13 cellular contexts compared by ENCODE assay signal in genomic region chr4:38939150-38939549, GRCh38.
DNase-seq lines count a peak whose midpoint lies in the region; ATAC-seq and TF ChIP-seq lines count a peak whose summit lies in the region.
"Had no signal": no experiment of that assay in that cellular context is flagged by ENCODE, and none has a peak within 500 bp of the region (broad histone marks: within the 10 kb centered on the region; RNA-seq: fewer than 3 reads in every experiment).

No MANE protein-coding gene starts in this region.

- CTCF ChIA-PET in CD4-positive, alpha-beta T cell (lab: Charles Lee) = no interaction called here

- H2AK5ac ChIP-seq in neuronal stem cell (ENCODE audit: low read depth, low read length) (no peak overlapping the region), H9 (ENCODE audit: insufficient read length, low read length) (no peak overlapping the region)

- H2BK120ac ChIP-seq in neuronal stem cell (ENCODE audit: low read depth, low read length) = no peak overlapping the region
- no peak overlapping the region for H2BK120ac ChIP-seq in H9 (ENCODE audit: low read depth, low read length, poor library complexity, severe bottlenecking)

- no peaks in the 10 kb centered on the region for H3K4me1 ChIP-seq in neuronal stem cell (ENCODE audit: control insufficient read depth in 2 of 2, insufficient read depth in 1 of 2, low read depth in 1 of 2, low read length in 2 of 2)
- H3K4me1 ChIP-seq in H9 (ENCODE audit: insufficient read depth, low read length) = no peaks in the 10 kb centered on the region

- H3K9me3 Mint-ChIP-seq in activated naive CD8-positive, alpha-beta T cell treated with anti-CD3 and anti-CD28 coated beads, Interleukin-2, amount 50 U/mL, for 24 hours = no peaks in the 10 kb centered on the region
- no peaks in the 10 kb centered on the region for H3K9me3 Mint-ChIP-seq in H9
- no peaks in the 10 kb centered on the region for H3K9me3 Mint-ChIP-seq in CD4-positive, alpha-beta T cell
- H3K9me3 Mint-ChIP-seq: natural killer cell had no signal

- no peak overlapping the region for H3K56ac ChIP-seq in H9 (ENCODE audit: insufficient read length, low read depth, low read length)

- H3K79me2 ChIP-seq in H9 (ENCODE audit: insufficient read depth, low read length) = no peaks in the 10 kb centered on the region

- POLR2A ChIA-PET in CD4-positive, alpha-beta T cell (lab: Charles Lee) = no interaction called here

- no peaks in the 10 kb centered on the region for H3K36me3 Mint-ChIP-seq in activated naive CD8-positive, alpha-beta T cell treated with anti-CD3 and anti-CD28 coated beads, Interleukin-2, amount 50 U/mL, for 24 hours (ENCODE audit: low read depth)
- H3K36me3 Mint-ChIP-seq in H9 (ENCODE audit: insufficient read depth in 1 of 3, low read depth in 3 of 3) = peaks cover 0 to 4% (median 0%) of the 10 kb centered on the region in 3 experiments; a peak in 1 of 7 replicates
- no peaks in the 10 kb centered on the region for H3K36me3 Mint-ChIP-seq in CD4-positive, alpha-beta T cell (ENCODE audit: low read depth)
- H3K36me3 Mint-ChIP-seq: natural killer cell had no signal

- WGBS in neuronal stem cell (ENCODE audit: extremely low coverage in 2 of 2, insufficient read length in 2 of 2, insufficient replicate concordance in 1 of 2), 2 donors = no CpG with 5 or more reads among the region's 1 CpG
- no CpG with 5 or more reads among the region's 1 CpG for WGBS in H9 (ENCODE audit: extremely low coverage, insufficient read length, low lambda C conversion rate)

- H2BK12ac ChIP-seq in neuronal stem cell (ENCODE audit: low read length) (no peak overlapping the region), H9 (ENCODE audit: insufficient read length, low read depth, low read length) (no peak overlapping the region)

- no peak for TF ChIP-seq CTCF in H9 (conservative IDR thresholded peaks at IDR 0.05)
- no peak for TF ChIP-seq CTCF in CD4-positive, alpha-beta T cell (IDR thresholded peaks at IDR 0.05)

- H2BK15ac ChIP-seq in neuronal stem cell (ENCODE audit: low read length) = no peak overlapping the region
- H2BK15ac ChIP-seq in H9 (ENCODE audit: low read depth, low read length) = no peak overlapping the region

- no peaks in the 10 kb centered on the region for H3K9me3 ChIP-seq in neuronal stem cell (replicated peaks in 1 of 2; ENCODE audit: control insufficient read depth in 2 of 2, insufficient read depth in 1 of 2, low read depth in 1 of 2, low read length in 2 of 2)
- no peaks in the 10 kb centered on the region for H3K9me3 ChIP-seq in H9 (ENCODE audit: control insufficient read depth, low read depth, low read length)
- no peaks in the 10 kb centered on the region for H3K9me3 ChIP-seq in CD4-positive, alpha-beta T cell (ENCODE audit: control insufficient read depth, low read length)

- H2BK5ac ChIP-seq in neuronal stem cell (ENCODE audit: low read length) (no peak overlapping the region), H9 (ENCODE audit: insufficient read length, low read length) (no peak overlapping the region)

- no peak overlapping the region for H4K5ac ChIP-seq in H9 (ENCODE audit: insufficient read length, low read depth, low read length)

- H3K9ac ChIP-seq in neuronal stem cell (ENCODE audit: low read depth, low read length, poor library complexity) = no peak overlapping the region
- no peak overlapping the region for H3K9ac ChIP-seq in H9 (ENCODE audit: extremely low read depth, insufficient read length, low read length)

- H4K8ac ChIP-seq in neuronal stem cell (ENCODE audit: low read depth, low read length) (no peak overlapping the region), H9 (replicated peaks; ENCODE audit: insufficient read length, low read depth, low read length) (no peak overlapping the region)

- H4K91ac ChIP-seq in neuronal stem cell (ENCODE audit: low read depth, low read length, poor library complexity) (no peak overlapping the region), H9 (ENCODE audit: insufficient read length, low read depth, low read length) (no peak overlapping the region)

- H2BK20ac ChIP-seq in H9 (ENCODE audit: low read depth, low read length, poor library complexity, severe bottlenecking) = no peak overlapping the region

- peak overlapping the region; percentile 36 for H3K27ac Mint-ChIP-seq in activated naive CD8-positive, alpha-beta T cell treated with anti-CD3 and anti-CD28 coated beads, Interleukin-2, amount 50 U/mL, for 24 hours
- H3K27ac Mint-ChIP-seq in H9 = no peak overlapping the region
- H3K27ac Mint-ChIP-seq in CD4-positive, alpha-beta T cell = no peak overlapping the region
- H3K27ac Mint-ChIP-seq: natural killer cell had no signal

- no peak overlapping the region for H3K23ac ChIP-seq in neuronal stem cell (ENCODE audit: low read depth, low read length, poor library complexity)
- H3K23ac ChIP-seq in H9 (ENCODE audit: insufficient read length, low read depth, low read length) = no peak overlapping the region

- H4K20me1 ChIP-seq in H9 (ENCODE audit: control insufficient read depth, insufficient read depth, insufficient read length) = no peaks in the 10 kb centered on the region

- H3K4ac ChIP-seq in neuronal stem cell (ENCODE audit: low read length) (no peak overlapping the region), H9 (ENCODE audit: low read depth, low read length) (no peak overlapping the region)

- H2AFZ ChIP-seq in neuronal stem cell (ENCODE audit: low read length) (no peak overlapping the region), H9 (ENCODE audit: low read length) (no peak overlapping the region)

- H3K79me1 ChIP-seq in neuronal stem cell (ENCODE audit: low read depth, low read length) = no peaks in the 10 kb centered on the region
- H3K79me1 ChIP-seq in H9 (ENCODE audit: insufficient read depth, low read depth, low read length, poor library complexity, severe bottlenecking) = no peaks in the 10 kb centered on the region

- ATAC-seq in GM18858 (IDR thresholded peaks at IDR 0.05; ENCODE audit: unreplicated experiment) (peak; percentile 94), GM21360 (IDR thresholded peaks at IDR 0.05; ENCODE audit: unreplicated experiment) (peak; percentile 85), HG03045 (IDR thresholded peaks at IDR 0.05; ENCODE audit: unreplicated experiment) (peak; percentile 68)
- peak; percentile 91 for ATAC-seq in activated naive CD8-positive, alpha-beta T cell treated with anti-CD3 and anti-CD28 coated beads, Interleukin-2, amount 50 U/mL, for 24 hours
- no peak for ATAC-seq in CD4-positive, alpha-beta T cell (ENCODE audit: poor library complexity)
- ATAC-seq: natural killer cell had no signal

- H3K23me2 ChIP-seq in H9 (ENCODE audit: insufficient read length, low read depth, low read length, poor library complexity, severe bottlenecking) = no peaks in the 10 kb centered on the region

- no peak overlapping the region for H3K14ac ChIP-seq in neuronal stem cell (ENCODE audit: low read length)
- H3K14ac ChIP-seq in H9 (ENCODE audit: insufficient read depth, low read length) = no peak overlapping the region

- no peak overlapping the region for H3K18ac ChIP-seq in neuronal stem cell (ENCODE audit: low read length)
- H3K18ac ChIP-seq in H9 (ENCODE audit: insufficient read length, low read depth, low read length) = no peak overlapping the region

- intact Hi-C loops in CD4-positive, alpha-beta T cell (cut with DNase I, micrococcal nuclease) = no loop called here

- H3K27ac ChIP-seq in neuronal stem cell (replicated peaks; ENCODE audit: low read length) = no peak overlapping the region
- H3K27ac ChIP-seq in H9 (ENCODE audit: insufficient read length, low read depth, low read length) = no peak overlapping the region
- no peak overlapping the region for H3K27ac ChIP-seq in CD4-positive, alpha-beta T cell (ENCODE audit: low read depth, low read length)
- H3K27ac ChIP-seq: WERI-Rb-1 had no signal

- H3K4me3 Mint-ChIP-seq in activated naive CD8-positive, alpha-beta T cell treated with anti-CD3 and anti-CD28 coated beads, Interleukin-2, amount 50 U/mL, for 24 hours = no peak overlapping the region
- no peak overlapping the region for H3K4me3 Mint-ChIP-seq in H9
- no peak overlapping the region for H3K4me3 Mint-ChIP-seq in CD4-positive, alpha-beta T cell
- H3K4me3 Mint-ChIP-seq: natural killer cell had no signal

- no peak overlapping the region for H3T11ph ChIP-seq in H9 (ENCODE audit: low read length)

- peaks cover 34% of the 10 kb centered on the region for H3K4me1 Mint-ChIP-seq in activated naive CD8-positive, alpha-beta T cell treated with anti-CD3 and anti-CD28 coated beads, Interleukin-2, amount 50 U/mL, for 24 hours
- 0 out of 4 replicates have a peak, but pooled peaks cover 0 to 2% of the 10 kb centered on the region in 2 experiments for H3K4me1 Mint-ChIP-seq in H9
- H3K4me1 Mint-ChIP-seq in CD4-positive, alpha-beta T cell (ENCODE audit: low read depth) = peaks cover 4% of the 10 kb centered on the region
- H3K4me1 Mint-ChIP-seq: natural killer cell had no signal

- no peak overlapping the region for H3K4me3 ChIP-seq in neuronal stem cell (ENCODE audit: low read length in 2 of 2)

- no peaks in the 10 kb centered on the region for H3K36me3 ChIP-seq in neuronal stem cell (replicated peaks in 1 of 2; ENCODE audit: control insufficient read depth in 2 of 2, insufficient read depth in 2 of 2, low read length in 2 of 2)

- no peaks in the 10 kb centered on the region for H3K27me3 Mint-ChIP-seq in activated naive CD8-positive, alpha-beta T cell treated with anti-CD3 and anti-CD28 coated beads, Interleukin-2, amount 50 U/mL, for 24 hours
- H3K27me3 Mint-ChIP-seq in H9 (ENCODE audit: low read depth) = no peaks in the 10 kb centered on the region; the same call in 1 of the 2 replicates
- no peaks in the 10 kb centered on the region for H3K27me3 Mint-ChIP-seq in CD4-positive, alpha-beta T cell

- no peaks in the 10 kb centered on the region for H3K27me3 ChIP-seq in neuronal stem cell (ENCODE audit: control insufficient read depth in 3 of 3, insufficient read depth in 3 of 3, low read depth in 1 of 3, low read length in 3 of 3)
- H3K27me3 ChIP-seq in H9 (ENCODE audit: insufficient read depth, low read length) = no peaks in the 10 kb centered on the region
- no peaks in the 10 kb centered on the region for H3K27me3 ChIP-seq in CD4-positive, alpha-beta T cell (ENCODE audit: control insufficient read depth, insufficient read depth, low read length)

- no peak for DNase-seq in activated naive CD8-positive, alpha-beta T cell treated with anti-CD3 and anti-CD28 coated beads, Interleukin-2, amount 50 U/mL, for 24 hours
- DNase-seq in NCI-H187 treated with DMSO at 0.1 percent for 48 hours (lab: John Stamatoyannopoulos, UW) (no peak), neuronal stem cell (ENCODE audit: low spot score) (no peak), H9 (no peak)
- no peak for DNase-seq in CD4-positive, alpha-beta T cell
- DNase-seq: amygdala, HCEC 1CT, natural killer cell, OCI-M1, WERI-Rb-1 had no signal

- H3K4me2 ChIP-seq in neuronal stem cell (ENCODE audit: insufficient read depth, low read length, poor library complexity, severe bottlenecking) (no peak overlapping the region), H9 (ENCODE audit: insufficient read depth, insufficient read length, low read length) (no peak overlapping the region)
